ENCODE assay signal across 9 cellular contexts in genomic region chr1:248622491-248623106, GRCh38. TPM values are rescaled to one million over a fixed set of nuclear protein-coding genes. Genes with fewer than 3 reads are reported as not detected.
DNase-seq lines count a peak whose midpoint lies in the region; ATAC-seq and TF ChIP-seq lines count a peak whose summit lies in the region.
"Had no signal": no experiment of that assay in that cellular context is flagged by ENCODE, and none has a peak within 500 bp of the region (broad histone marks: within the 10 kb centered on the region; RNA-seq: fewer than 3 reads in every experiment).

No MANE protein-coding gene starts in this region.

- no peaks in the 10 kb centered on the region for H3K27me3 ChIP-seq in Peyer's patch
- H3K27me3 ChIP-seq in stomach = no peaks in the 10 kb centered on the region

- WGBS in stomach, 5 donors = 42 to 50% (median 43%) methylated on average over 5 of the region's 5 CpGs

- TF ChIP-seq POLR2A in Peyer's patch (IDR thresholded peaks at IDR 0.05) (no peak), stomach (IDR thresholded peaks at IDR 0.05) (no peak)

- peak; percentile 91 for ATAC-seq in GM19467 (IDR thresholded peaks at IDR 0.05; ENCODE audit: unreplicated experiment)
- peak; percentile 86 for ATAC-seq in HG03565 (IDR thresholded peaks at IDR 0.05; ENCODE audit: unreplicated experiment)

- TF ChIP-seq CTCF in Peyer's patch (IDR thresholded peaks at IDR 0.05) (peak; percentile 45 to 84 (median 63)), fibroblast of pulmonary artery (IDR thresholded peaks at IDR 0.05; ENCODE audit: low read length, missing control alignments) (peak; percentile 51), stomach (IDR thresholded peaks at IDR 0.05) (peak in 5 of 7 experiments; percentile 24 to 60 (median 57))

- H3K4me3 ChIP-seq in Peyer's patch = no peak overlapping the region
- H3K4me3 ChIP-seq in fibroblast of pulmonary artery (replicated peaks; ENCODE audit: low read depth, low read length) = no peak overlapping the region
- no peak overlapping the region for H3K4me3 ChIP-seq in stomach

- peak; percentile 0 for DNase-seq in NCI-H2196 (lab: John Stamatoyannopoulos, UW; ENCODE audit: unreplicated experiment)
- DNase-seq in NCI-H2196 treated with DMSO at 0.1 percent for 48 hours (lab: John Stamatoyannopoulos, UW; ENCODE audit: unreplicated experiment) = no peak
- no peak for DNase-seq in Peyer's patch
- peak; percentile 56 for DNase-seq in fibroblast of pulmonary artery (ENCODE audit: low read depth)
- no peak for DNase-seq in stomach
- no peak for DNase-seq in iPS-NIHi7 (ENCODE audit: extremely low spot score)

- TF ChIP-seq EP300 in stomach (IDR thresholded peaks at IDR 0.05) = no peak

- H3K9me3 ChIP-seq in Peyer's patch (no peaks in the 10 kb centered on the region), stomach (no peaks in the 10 kb centered on the region)

- intact Hi-C loops in stomach (cut with DNase I; ENCODE audit: low total_unique reads) = loop anchor here (5.0 kb wide), 1 partner anchor 185 kb away; no protein-coding TSS in a partner anchor

- no peaks in the 10 kb centered on the region for H3K4me1 ChIP-seq in Peyer's patch
- H3K4me1 ChIP-seq in stomach = no peaks in the 10 kb centered on the region

- H3K27ac ChIP-seq in Peyer's patch (no peak overlapping the region), stomach (no peak overlapping the region)

- H3K36me3 ChIP-seq in Peyer's patch (no peaks in the 10 kb centered on the region), stomach (no peaks in the 10 kb centered on the region)

RNA-seq across cellular contexts. Expression of gene OR2T11, which starts 12.3 kb away (rescaled TPM):
- not detected for total RNA-seq in Peyer's patch
- not detected for total RNA-seq in stomach
- polyA plus RNA-seq in stomach = not detected
- total RNA-seq: CD8-positive, alpha-beta memory T cell had no signal
- polyA plus RNA-seq: CD8-positive, alpha-beta memory T cell had no signal

RNA-seq across cellular contexts. Expression of gene OR2T35, which starts 22.5 kb away (rescaled TPM):
- total RNA-seq in Peyer's patch (not detected), stomach (not detected)
- polyA plus RNA-seq in stomach = not detected
- total RNA-seq: CD8-positive, alpha-beta memory T cell had no signal
- polyA plus RNA-seq: CD8-positive, alpha-beta memory T cell had no signal

RNA-seq across cellular contexts. Expression of gene OR2T10, which starts 25.1 kb away (rescaled TPM):
- total RNA-seq in Peyer's patch (not detected), stomach (not detected)
- polyA plus RNA-seq in stomach = not detected
- total RNA-seq: CD8-positive, alpha-beta memory T cell had no signal
- polyA plus RNA-seq: CD8-positive, alpha-beta memory T cell had no signal

RNA-seq across cellular contexts. Expression of gene OR2T27, which starts 32.7 kb away (rescaled TPM):
- total RNA-seq in Peyer's patch (not detected), stomach (not detected)
- polyA plus RNA-seq in stomach = not detected
- total RNA-seq: CD8-positive, alpha-beta memory T cell had no signal
- polyA plus RNA-seq: CD8-positive, alpha-beta memory T cell had no signal

RNA-seq across cellular contexts. Expression of gene OR2T34, which starts 48.0 kb away (rescaled TPM):
- total RNA-seq in Peyer's patch (not detected), stomach (not detected)
- not detected for polyA plus RNA-seq in stomach
- total RNA-seq: CD8-positive, alpha-beta memory T cell had no signal
- polyA plus RNA-seq: CD8-positive, alpha-beta memory T cell had no signal

Comparison
In these comparisons a context has a peak if more than half of its experiments do, and no peak if none do; other contexts are left out.
1. DNase-seq: peak in NCI-H2196 (single experiment) and fibroblast of pulmonary artery (single experiment); none in NCI-H2196 treated with DMSO at 0.1 percent for 48 hours (single experiment), Peyer's patch (0 of 3), stomach (single experiment) and iPS-NIHi7 (single experiment).
2. Peak in every context shown above with its lines, with median percentiles within 50 percentile points of each other: CTCF ChIP-seq.